In the genomic region with DNA sequence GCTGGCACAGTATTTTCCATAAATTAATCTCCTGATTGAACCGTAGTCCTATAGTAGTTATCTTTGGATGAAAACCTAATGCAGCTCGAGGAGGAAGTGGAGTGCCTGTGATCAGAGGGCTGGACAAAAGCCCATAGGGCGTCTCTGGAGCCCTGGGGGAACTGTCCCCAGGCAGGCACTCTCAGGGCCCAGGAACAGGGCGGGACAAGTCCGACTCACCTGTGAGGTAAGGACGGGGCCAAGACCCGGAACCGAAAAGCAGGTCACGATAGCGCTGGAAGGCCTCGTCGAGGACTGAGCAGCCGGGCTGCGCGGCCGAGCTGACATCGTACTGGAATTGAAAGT, we compare ENCODE assay signal across 7 cellular contexts. TPM values are rescaled to one million over a fixed set of nuclear protein-coding genes. Genes with fewer than 3 reads are reported as not detected.
DNase-seq lines count a peak whose midpoint lies in the region; ATAC-seq and TF ChIP-seq lines count a peak whose summit lies in the region.

No MANE protein-coding gene starts in this region.

- H3K27me3 ChIP-seq in H7 (ENCODE audit: control insufficient read depth, insufficient read depth, low read length) (no peaks in the 10 kb centered on the region), MG63 (no peaks in the 10 kb centered on the region), tibial nerve (no peaks in the 10 kb centered on the region)

- no peak for TF ChIP-seq CTCF in choroid plexus epithelial cell (conservative IDR thresholded peaks at IDR 0.05; ENCODE audit: low read depth, low read length)
- no peak for TF ChIP-seq CTCF in tibial nerve (IDR thresholded peaks at IDR 0.05)

- ATAC-seq in GM18502 (IDR thresholded peaks at IDR 0.05; ENCODE audit: poor library complexity, unreplicated experiment) = peak; percentile 55

- H3K4me3 ChIP-seq in H7 (ENCODE audit: insufficient read depth, low read depth, low read length) (peak overlapping the region; percentile 85), MG63 (peak overlapping the region; percentile 91), choroid plexus epithelial cell (ENCODE audit: low read depth, low read length) (peak overlapping the region; percentile 89), tibial nerve (peak overlapping the region; percentile 65 to 95 (median 74))

- peaks cover 0 to 44% (median 13%) of the 10 kb centered on the region in 4 donors for H3K4me1 ChIP-seq in tibial nerve

- H3K36me3 ChIP-seq in H7 (replicated peaks; ENCODE audit: control insufficient read depth, insufficient read depth, low read length) (no peaks in the 10 kb centered on the region), MG63 (peaks cover 3% of the 10 kb centered on the region; the same call in 1 of the 2 replicates), tibial nerve (peaks cover 0 to 5% (median 3%) of the 10 kb centered on the region in 3 donors)

- no peak for TF ChIP-seq EP300 in tibial nerve (IDR thresholded peaks at IDR 0.05)

- 0 to 2% methylated on average over 11 to 17 of the region's 17 CpGs for WGBS in tibial nerve, 2 donors

- DNase-seq in H7 (no peak), MG63 (no peak), choroid plexus epithelial cell (ENCODE audit: low read depth) (no peak), medulla oblongata (ENCODE audit: extremely low spot score) (peak; percentile 36), tibial nerve (ENCODE audit: low spot score in 2 of 2) (peak in 1 of 2 donors; percentile 26), COLO829 (ENCODE audit: low spot score) (no peak)

- no peak for TF ChIP-seq POLR2A in tibial nerve (IDR thresholded peaks at IDR 0.05)

- no peaks in the 10 kb centered on the region for H3K9me3 ChIP-seq in MG63
- no peaks in the 10 kb centered on the region for H3K9me3 ChIP-seq in tibial nerve

- H3K27ac ChIP-seq in tibial nerve = peak overlapping the region; percentile 68 to 94 (median 86)

RNA-seq across cellular contexts. Expression of gene HEXA, which starts 0.3 kb away (rescaled TPM):
- total RNA-seq in H7 (2014; rRNA removed; shearing (Covaris generic)) = 52.5 and 54.2 TPM in 2 replicates
- 93.1 and 153 TPM in 2 replicates for total RNA-seq in MG63 (2014; rRNA removed; shearing (Covaris generic); ENCODE audit: low replicate concordance)
- total RNA-seq in tibial nerve = 100 to 1,000 TPM in 2 of 4 donors, 10 to 100 TPM in 2; 64.5 to 112 (median 84.9) TPM

RNA-seq across cellular contexts. Expression of gene TMEM202, which starts 22.6 kb away (rescaled TPM):
- not detected in 2 replicates for total RNA-seq in H7 (2014; rRNA removed; shearing (Covaris generic))
- not detected in 2 replicates for total RNA-seq in MG63 (2014; rRNA removed; shearing (Covaris generic); ENCODE audit: low replicate concordance)
- not detected for total RNA-seq in tibial nerve

RNA-seq across cellular contexts. Expression of gene CELF6, which starts 55.5 kb away (rescaled TPM):
- 0.21 TPM in 1 of 2 replicates, not detected in the other for total RNA-seq in H7 (2014; rRNA removed; shearing (Covaris generic))
- total RNA-seq in MG63 (2014; rRNA removed; shearing (Covaris generic); ENCODE audit: low replicate concordance) = 1.1 TPM in 1 of 2 replicates, not detected in the other
- 10 to 100 TPM in 1 of 4 donors, 1 to 10 TPM in 3; 6.0 to 10.4 (median 7.4) TPM for total RNA-seq in tibial nerve
